Comparison of ENCODE assay signal across 1 cellular context in the genomic region with DNA sequence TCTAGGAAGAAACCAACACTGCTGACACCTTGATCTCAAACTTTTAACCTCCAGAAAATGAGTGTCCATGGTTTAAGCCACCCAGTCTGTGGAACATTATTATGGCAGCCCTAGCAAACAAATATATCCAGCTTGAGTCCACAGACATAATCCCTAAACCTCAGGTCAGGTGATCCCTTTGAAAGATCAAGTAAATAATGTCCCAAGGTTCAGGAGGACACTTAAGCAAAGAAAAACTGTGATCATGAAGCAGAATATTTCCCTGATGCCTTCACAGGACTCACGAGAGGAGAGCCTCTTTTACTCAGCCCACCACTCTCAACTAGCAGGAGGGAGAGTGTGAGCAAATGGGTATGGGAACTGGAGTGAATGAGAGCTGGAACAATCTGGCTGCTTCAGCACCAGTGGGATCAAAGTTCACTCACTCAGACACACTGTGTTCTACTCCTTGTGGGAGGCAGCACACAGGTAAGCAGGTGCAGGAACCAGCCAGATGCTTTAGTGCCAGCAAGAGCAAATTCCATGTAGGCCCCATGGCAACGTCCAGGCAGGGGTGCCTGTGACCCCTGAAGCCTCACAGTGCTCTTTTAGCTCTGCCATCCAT.
TF ChIP-seq lines count a peak whose summit lies in the region.

No MANE protein-coding gene starts in this region.

TF ChIP-seq in HepG2, 621 proteins besides CTCF, POLR2A, EP300 and RAD21 (continued from another document and continues in another):
- no peak for TF ChIP-seq ZFP90 (CRISPR knock-in tag; IDR thresholded peaks at IDR 0.05; ENCODE audit: borderline replicate concordance)
- TF ChIP-seq, protein P1, sequence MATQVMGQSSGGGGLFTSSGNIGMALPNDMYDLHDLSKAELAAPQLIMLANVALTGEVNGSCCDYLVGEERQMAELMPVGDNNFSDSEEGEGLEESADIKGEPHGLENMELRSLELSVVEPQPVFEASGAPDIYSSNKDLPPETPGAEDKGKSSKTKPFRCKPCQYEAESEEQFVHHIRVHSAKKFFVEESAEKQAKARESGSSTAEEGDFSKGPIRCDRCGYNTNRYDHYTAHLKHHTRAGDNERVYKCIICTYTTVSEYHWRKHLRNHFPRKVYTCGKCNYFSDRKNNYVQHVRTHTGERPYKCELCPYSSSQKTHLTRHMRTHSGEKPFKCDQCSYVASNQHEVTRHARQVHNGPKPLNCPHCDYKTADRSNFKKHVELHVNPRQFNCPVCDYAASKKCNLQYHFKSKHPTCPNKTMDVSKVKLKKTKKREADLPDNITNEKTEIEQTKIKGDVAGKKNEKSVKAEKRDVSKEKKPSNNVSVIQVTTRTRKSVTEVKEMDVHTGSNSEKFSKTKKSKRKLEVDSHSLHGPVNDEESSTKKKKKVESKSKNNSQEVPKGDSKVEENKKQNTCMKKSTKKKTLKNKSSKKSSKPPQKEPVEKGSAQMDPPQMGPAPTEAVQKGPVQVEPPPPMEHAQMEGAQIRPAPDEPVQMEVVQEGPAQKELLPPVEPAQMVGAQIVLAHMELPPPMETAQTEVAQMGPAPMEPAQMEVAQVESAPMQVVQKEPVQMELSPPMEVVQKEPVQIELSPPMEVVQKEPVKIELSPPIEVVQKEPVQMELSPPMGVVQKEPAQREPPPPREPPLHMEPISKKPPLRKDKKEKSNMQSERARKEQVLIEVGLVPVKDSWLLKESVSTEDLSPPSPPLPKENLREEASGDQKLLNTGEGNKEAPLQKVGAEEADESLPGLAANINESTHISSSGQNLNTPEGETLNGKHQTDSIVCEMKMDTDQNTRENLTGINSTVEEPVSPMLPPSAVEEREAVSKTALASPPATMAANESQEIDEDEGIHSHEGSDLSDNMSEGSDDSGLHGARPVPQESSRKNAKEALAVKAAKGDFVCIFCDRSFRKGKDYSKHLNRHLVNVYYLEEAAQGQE (IDR thresholded peaks at IDR 0.05; ENCODE audit: borderline replicate concordance in 1 of 2, low read depth in 1 of 2, low read length in 2 of 2) = no peak
- peak; percentile 39; the same call in 1 of the 2 replicates for TF ChIP-seq GFI1 (CRISPR knock-in tag; IDR thresholded peaks at IDR 0.05; ENCODE audit: borderline replicate concordance)
- peak; percentile 88 for TF ChIP-seq ZMYM4 (CRISPR knock-in tag; IDR thresholded peaks at IDR 0.05)
- TF ChIP-seq MTF1 (CRISPR knock-in tag; IDR thresholded peaks at IDR 0.05) = no peak
- TF ChIP-seq ZNF501 (CRISPR knock-in tag; IDR thresholded peaks at IDR 0.05) = no peak
- TF ChIP-seq HDAC2 (CRISPR knock-in tag; IDR thresholded peaks at IDR 0.05) = 0 out of 2 replicates have a peak, but pooled peaks have one; percentile 27
- peak; percentile 95 for TF ChIP-seq ZNF317 (CRISPR knock-in tag; IDR thresholded peaks at IDR 0.05)
- TF ChIP-seq, protein P2, sequence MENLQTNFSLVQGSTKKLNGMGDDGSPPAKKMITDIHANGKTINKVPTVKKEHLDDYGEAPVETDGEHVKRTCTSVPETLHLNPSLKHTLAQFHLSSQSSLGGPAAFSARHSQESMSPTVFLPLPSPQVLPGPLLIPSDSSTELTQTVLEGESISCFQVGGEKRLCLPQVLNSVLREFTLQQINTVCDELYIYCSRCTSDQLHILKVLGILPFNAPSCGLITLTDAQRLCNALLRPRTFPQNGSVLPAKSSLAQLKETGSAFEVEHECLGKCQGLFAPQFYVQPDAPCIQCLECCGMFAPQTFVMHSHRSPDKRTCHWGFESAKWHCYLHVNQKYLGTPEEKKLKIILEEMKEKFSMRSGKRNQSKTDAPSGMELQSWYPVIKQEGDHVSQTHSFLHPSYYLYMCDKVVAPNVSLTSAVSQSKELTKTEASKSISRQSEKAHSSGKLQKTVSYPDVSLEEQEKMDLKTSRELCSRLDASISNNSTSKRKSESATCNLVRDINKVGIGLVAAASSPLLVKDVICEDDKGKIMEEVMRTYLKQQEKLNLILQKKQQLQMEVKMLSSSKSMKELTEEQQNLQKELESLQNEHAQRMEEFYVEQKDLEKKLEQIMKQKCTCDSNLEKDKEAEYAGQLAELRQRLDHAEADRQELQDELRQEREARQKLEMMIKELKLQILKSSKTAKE (CRISPR knock-in tag; IDR thresholded peaks at IDR 0.05; ENCODE audit: borderline replicate concordance) = no peak; the same call in 1 of the 2 replicates
- no peak for TF ChIP-seq ZFP1 (CRISPR knock-in tag; IDR thresholded peaks at IDR 0.05)
- TF ChIP-seq ZNF570 (CRISPR knock-in tag; IDR thresholded peaks at IDR 0.05; ENCODE audit: borderline replicate concordance) = no peak
- TF ChIP-seq FOXO1 (CRISPR knock-in tag; IDR thresholded peaks at IDR 0.05) = no peak
- peak; percentile 47; the same call in 1 of the 2 replicates for TF ChIP-seq GATAD2A (CRISPR knock-in tag; IDR thresholded peaks at IDR 0.05)
- TF ChIP-seq ZNF510 (CRISPR knock-in tag; IDR thresholded peaks at IDR 0.05; ENCODE audit: low read depth) = no peak
- no peak for TF ChIP-seq ZFP82 (CRISPR knock-in tag; IDR thresholded peaks at IDR 0.05; ENCODE audit: borderline replicate concordance)
- no peak for TF ChIP-seq KLF11 (CRISPR knock-in tag; IDR thresholded peaks at IDR 0.05)
- TF ChIP-seq PHF21A (CRISPR knock-in tag; IDR thresholded peaks at IDR 0.05) = no peak
- TF ChIP-seq TCF12 (IDR thresholded peaks at IDR 0.05) = no peak
- no peak for TF ChIP-seq TCF12 (CRISPR knock-in tag; IDR thresholded peaks at IDR 0.05)
- peak; percentile 88 for TF ChIP-seq PITX1 (CRISPR knock-in tag; IDR thresholded peaks at IDR 0.05)
- TF ChIP-seq ZNF816 (CRISPR knock-in tag; IDR thresholded peaks at IDR 0.05; ENCODE audit: borderline replicate concordance) = no peak
- no peak for TF ChIP-seq ZNF615 (CRISPR knock-in tag; IDR thresholded peaks at IDR 0.05; ENCODE audit: borderline replicate concordance)
- no peak for TF ChIP-seq NFE2L2 (IDR thresholded peaks at IDR 0.05; ENCODE audit: low read length)
- TF ChIP-seq, protein P3, sequence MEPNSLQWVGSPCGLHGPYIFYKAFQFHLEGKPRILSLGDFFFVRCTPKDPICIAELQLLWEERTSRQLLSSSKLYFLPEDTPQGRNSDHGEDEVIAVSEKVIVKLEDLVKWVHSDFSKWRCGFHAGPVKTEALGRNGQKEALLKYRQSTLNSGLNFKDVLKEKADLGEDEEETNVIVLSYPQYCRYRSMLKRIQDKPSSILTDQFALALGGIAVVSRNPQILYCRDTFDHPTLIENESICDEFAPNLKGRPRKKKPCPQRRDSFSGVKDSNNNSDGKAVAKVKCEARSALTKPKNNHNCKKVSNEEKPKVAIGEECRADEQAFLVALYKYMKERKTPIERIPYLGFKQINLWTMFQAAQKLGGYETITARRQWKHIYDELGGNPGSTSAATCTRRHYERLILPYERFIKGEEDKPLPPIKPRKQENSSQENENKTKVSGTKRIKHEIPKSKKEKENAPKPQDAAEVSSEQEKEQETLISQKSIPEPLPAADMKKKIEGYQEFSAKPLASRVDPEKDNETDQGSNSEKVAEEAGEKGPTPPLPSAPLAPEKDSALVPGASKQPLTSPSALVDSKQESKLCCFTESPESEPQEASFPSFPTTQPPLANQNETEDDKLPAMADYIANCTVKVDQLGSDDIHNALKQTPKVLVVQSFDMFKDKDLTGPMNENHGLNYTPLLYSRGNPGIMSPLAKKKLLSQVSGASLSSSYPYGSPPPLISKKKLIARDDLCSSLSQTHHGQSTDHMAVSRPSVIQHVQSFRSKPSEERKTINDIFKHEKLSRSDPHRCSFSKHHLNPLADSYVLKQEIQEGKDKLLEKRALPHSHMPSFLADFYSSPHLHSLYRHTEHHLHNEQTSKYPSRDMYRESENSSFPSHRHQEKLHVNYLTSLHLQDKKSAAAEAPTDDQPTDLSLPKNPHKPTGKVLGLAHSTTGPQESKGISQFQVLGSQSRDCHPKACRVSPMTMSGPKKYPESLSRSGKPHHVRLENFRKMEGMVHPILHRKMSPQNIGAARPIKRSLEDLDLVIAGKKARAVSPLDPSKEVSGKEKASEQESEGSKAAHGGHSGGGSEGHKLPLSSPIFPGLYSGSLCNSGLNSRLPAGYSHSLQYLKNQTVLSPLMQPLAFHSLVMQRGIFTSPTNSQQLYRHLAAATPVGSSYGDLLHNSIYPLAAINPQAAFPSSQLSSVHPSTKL (CRISPR knock-in tag; IDR thresholded peaks at IDR 0.05) = peak; percentile 68
- TF ChIP-seq KDM3A (CRISPR knock-in tag; IDR thresholded peaks at IDR 0.05; ENCODE audit: low read depth) = no peak
- no peak for TF ChIP-seq MLLT10 (CRISPR knock-in tag; IDR thresholded peaks at IDR 0.05)
- TF ChIP-seq, protein P4, sequence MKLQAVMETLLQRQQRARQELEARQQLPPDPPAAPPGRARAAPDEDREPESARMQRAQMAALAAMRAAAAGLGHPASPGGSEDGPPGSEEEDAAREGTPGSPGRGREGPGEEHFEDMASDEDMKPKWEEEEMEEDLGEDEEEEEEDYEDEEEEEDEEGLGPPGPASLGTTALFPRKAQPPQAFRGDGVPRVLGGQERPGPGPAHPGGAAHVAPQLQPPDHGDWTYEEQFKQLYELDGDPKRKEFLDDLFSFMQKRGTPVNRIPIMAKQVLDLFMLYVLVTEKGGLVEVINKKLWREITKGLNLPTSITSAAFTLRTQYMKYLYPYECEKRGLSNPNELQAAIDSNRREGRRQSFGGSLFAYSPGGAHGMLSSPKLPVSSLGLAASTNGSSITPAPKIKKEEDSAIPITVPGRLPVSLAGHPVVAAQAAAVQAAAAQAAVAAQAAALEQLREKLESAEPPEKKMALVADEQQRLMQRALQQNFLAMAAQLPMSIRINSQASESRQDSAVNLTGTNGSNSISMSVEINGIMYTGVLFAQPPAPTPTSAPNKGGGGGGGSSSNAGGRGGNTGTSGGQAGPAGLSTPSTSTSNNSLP (IDR thresholded peaks at IDR 0.05; ENCODE audit: low read depth, low read length) = no peak
- no peak for TF ChIP-seq MTF2 (CRISPR knock-in tag; IDR thresholded peaks at IDR 0.05; ENCODE audit: borderline replicate concordance)
- no peak for TF ChIP-seq MATR3 (CRISPR knock-in tag; IDR thresholded peaks at IDR 0.05)
- TF ChIP-seq, protein P5, sequence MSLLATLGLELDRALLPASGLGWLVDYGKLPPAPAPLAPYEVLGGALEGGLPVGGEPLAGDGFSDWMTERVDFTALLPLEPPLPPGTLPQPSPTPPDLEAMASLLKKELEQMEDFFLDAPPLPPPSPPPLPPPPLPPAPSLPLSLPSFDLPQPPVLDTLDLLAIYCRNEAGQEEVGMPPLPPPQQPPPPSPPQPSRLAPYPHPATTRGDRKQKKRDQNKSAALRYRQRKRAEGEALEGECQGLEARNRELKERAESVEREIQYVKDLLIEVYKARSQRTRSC (CRISPR knock-in tag; IDR thresholded peaks at IDR 0.05; ENCODE audit: low read depth) = no peak
- TF ChIP-seq RXRA (CRISPR knock-in tag; IDR thresholded peaks at IDR 0.05) = no peak
- peak; percentile 47; the same call in 1 of the 2 replicates for TF ChIP-seq TBX3 (IDR thresholded peaks at IDR 0.05; ENCODE audit: borderline replicate concordance)
- TF ChIP-seq, protein P6, sequence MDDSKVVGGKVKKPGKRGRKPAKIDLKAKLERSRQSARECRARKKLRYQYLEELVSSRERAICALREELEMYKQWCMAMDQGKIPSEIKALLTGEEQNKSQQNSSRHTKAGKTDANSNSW (CRISPR knock-in tag; IDR thresholded peaks at IDR 0.05; ENCODE audit: borderline replicate concordance) = no peak
- no peak for TF ChIP-seq ZNF788 (CRISPR knock-in tag; IDR thresholded peaks at IDR 0.05; ENCODE audit: borderline replicate concordance)
- TF ChIP-seq FOXA1 (IDR thresholded peaks at IDR 0.05) = no peak
- TF ChIP-seq FOXA1 (CRISPR knock-in tag; IDR thresholded peaks at IDR 0.05) = peak; percentile 21; the same call in 1 of the 2 replicates
- TF ChIP-seq ZNF333 (CRISPR knock-in tag; IDR thresholded peaks at IDR 0.05; ENCODE audit: borderline replicate concordance) = no peak
- no peak for TF ChIP-seq NONO (IDR thresholded peaks at IDR 0.05)
- TF ChIP-seq NONO (CRISPR knock-in tag; conservative IDR thresholded peaks at IDR 0.05) = no peak
- TF ChIP-seq ZBTB3 (CRISPR knock-in tag; IDR thresholded peaks at IDR 0.05; ENCODE audit: borderline replicate concordance, low read depth) = no peak
- no peak for TF ChIP-seq ZNF749 (CRISPR knock-in tag; IDR thresholded peaks at IDR 0.05; ENCODE audit: borderline replicate concordance)
- no peak for TF ChIP-seq CREB1 (IDR thresholded peaks at IDR 0.05)
- TF ChIP-seq CREB1 (CRISPR knock-in tag; IDR thresholded peaks at IDR 0.05) = no peak
- no peak for TF ChIP-seq HNRNPK (IDR thresholded peaks at IDR 0.05; ENCODE audit: low read depth, low read length, poor library complexity, severe bottlenecking)
- TF ChIP-seq RBAK (CRISPR knock-in tag; IDR thresholded peaks at IDR 0.05) = no peak
- TF ChIP-seq, protein P7, sequence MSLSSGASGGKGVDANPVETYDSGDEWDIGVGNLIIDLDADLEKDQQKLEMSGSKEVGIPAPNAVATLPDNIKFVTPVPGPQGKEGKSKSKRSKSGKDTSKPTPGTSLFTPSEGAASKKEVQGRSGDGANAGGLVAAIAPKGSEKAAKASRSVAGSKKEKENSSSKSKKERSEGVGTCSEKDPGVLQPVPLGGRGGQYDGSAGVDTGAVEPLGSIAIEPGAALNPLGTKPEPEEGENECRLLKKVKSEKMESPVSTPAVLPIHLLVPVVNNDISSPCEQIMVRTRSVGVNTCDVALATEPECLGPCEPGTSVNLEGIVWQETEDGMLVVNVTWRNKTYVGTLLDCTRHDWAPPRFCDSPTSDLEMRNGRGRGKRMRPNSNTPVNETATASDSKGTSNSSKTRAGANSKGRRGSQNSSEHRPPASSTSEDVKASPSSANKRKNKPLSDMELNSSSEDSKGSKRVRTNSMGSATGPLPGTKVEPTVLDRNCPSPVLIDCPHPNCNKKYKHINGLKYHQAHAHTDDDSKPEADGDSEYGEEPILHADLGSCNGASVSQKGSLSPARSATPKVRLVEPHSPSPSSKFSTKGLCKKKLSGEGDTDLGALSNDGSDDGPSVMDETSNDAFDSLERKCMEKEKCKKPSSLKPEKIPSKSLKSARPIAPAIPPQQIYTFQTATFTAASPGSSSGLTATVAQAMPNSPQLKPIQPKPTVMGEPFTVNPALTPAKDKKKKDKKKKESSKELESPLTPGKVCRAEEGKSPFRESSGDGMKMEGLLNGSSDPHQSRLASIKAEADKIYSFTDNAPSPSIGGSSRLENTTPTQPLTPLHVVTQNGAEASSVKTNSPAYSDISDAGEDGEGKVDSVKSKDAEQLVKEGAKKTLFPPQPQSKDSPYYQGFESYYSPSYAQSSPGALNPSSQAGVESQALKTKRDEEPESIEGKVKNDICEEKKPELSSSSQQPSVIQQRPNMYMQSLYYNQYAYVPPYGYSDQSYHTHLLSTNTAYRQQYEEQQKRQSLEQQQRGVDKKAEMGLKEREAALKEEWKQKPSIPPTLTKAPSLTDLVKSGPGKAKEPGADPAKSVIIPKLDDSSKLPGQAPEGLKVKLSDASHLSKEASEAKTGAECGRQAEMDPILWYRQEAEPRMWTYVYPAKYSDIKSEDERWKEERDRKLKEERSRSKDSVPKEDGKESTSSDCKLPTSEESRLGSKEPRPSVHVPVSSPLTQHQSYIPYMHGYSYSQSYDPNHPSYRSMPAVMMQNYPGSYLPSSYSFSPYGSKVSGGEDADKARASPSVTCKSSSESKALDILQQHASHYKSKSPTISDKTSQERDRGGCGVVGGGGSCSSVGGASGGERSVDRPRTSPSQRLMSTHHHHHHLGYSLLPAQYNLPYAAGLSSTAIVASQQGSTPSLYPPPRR (CRISPR knock-in tag; IDR thresholded peaks at IDR 0.05; ENCODE audit: borderline replicate concordance) = peak; percentile 70; the same call in 1 of the 2 replicates
- TF ChIP-seq ZNF101 (CRISPR knock-in tag; IDR thresholded peaks at IDR 0.05; ENCODE audit: borderline replicate concordance, low read depth) = no peak
